Comparison of ENCODE assay signal across 16 cellular contexts in the genomic region with DNA sequence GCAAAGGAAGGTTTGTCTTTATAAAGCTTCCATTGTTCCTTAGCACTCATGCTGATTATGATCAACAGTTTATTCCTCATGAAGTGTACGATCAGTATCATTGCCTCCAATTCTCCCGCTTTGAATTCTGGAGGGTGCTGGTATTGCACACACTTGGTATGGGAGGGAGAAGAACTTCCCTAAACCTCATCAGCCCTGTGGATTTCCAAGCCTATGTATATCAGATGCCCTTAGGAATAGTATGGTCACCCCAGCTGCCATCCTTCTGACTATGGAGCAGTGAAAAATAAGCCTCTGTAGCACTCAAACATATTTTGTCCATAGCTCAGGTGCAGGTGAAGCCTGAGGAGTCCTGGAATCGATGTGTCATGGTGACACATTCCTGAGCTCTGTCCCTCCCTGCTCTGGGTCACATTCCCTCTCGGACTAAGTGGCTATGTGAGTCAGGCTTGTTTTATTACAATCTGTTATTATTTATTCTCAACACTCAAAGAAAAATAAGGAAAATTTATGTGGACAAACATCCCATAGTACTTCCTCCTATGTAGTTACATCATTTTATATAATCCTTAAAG.
"Had no signal": no experiment of that assay in that cellular context is flagged by ENCODE, and none has a peak within 500 bp of the region (broad histone marks: within the 10 kb centered on the region; RNA-seq: fewer than 3 reads in every experiment).

No MANE protein-coding gene starts in this region.

- H3K9me3 ChIP-seq: sigmoid colon, thoracic aorta had no signal

- H3K27me3 Mint-ChIP-seq: stimulated activated naive CD8-positive, alpha-beta T cell treated with anti-CD3 and anti-CD28 coated beads, Interleukin-15, amount 100 ng/mL, for 72 hours had no signal

- H3K36me3 Mint-ChIP-seq: natural killer cell had no signal

- H3K27me3 ChIP-seq: brain microvascular endothelial cell, sigmoid colon had no signal

- DNase-seq: activated CD4-positive, alpha-beta T cell treated with anti-CD3 and anti-CD28 coated beads, Interleukin-2, amount 50 U/mL, for 1 hour; activated T-cell treated with anti-CD3 and anti-CD28 coated beads for 4 hours; amygdala; brain microvascular endothelial cell; dorsolateral prefrontal cortex; foreskin melanocyte; head of caudate nucleus; left colon; natural killer cell; sigmoid colon; stimulated activated CD4-positive, alpha-beta T cell treated with anti-CD3 and anti-CD28 coated beads, Interleukin-2, amount 100 ng/mL, for 48 hours; stimulated activated CD8-positive, alpha-beta memory T cell treated with anti-CD3 and anti-CD28 coated beads, Interleukin-4, amount 100 ng/mL, for 48 hours; stimulated activated naive CD8-positive, alpha-beta T cell treated with anti-CD3 and anti-CD28 coated beads, Interleukin-15, amount 100 ng/mL, for 72 hours; T-helper 2 cell had no signal

- H3K27ac ChIP-seq: brain microvascular endothelial cell, dorsolateral prefrontal cortex, sigmoid colon, thoracic aorta had no signal

- H3K9me3 Mint-ChIP-seq: activated naive CD4-positive, alpha-beta T cell treated with anti-CD3 and anti-CD28 coated beads, Interleukin-2, amount 50 U/mL, for 72 hours; natural killer cell; stimulated activated naive CD8-positive, alpha-beta T cell treated with anti-CD3 and anti-CD28 coated beads, Interleukin-15, amount 100 ng/mL, for 72 hours had no signal

- ATAC-seq: activated naive CD4-positive, alpha-beta T cell treated with anti-CD3 and anti-CD28 coated beads, Interleukin-2, amount 50 U/mL, for 72 hours; left colon; natural killer cell; stimulated activated naive CD8-positive, alpha-beta T cell treated with anti-CD3 and anti-CD28 coated beads, Interleukin-15, amount 100 ng/mL, for 72 hours had no signal

- H3K27ac Mint-ChIP-seq: activated naive CD4-positive, alpha-beta T cell treated with anti-CD3 and anti-CD28 coated beads, Interleukin-2, amount 50 U/mL, for 72 hours; natural killer cell had no signal

- H3K36me3 ChIP-seq: brain microvascular endothelial cell, sigmoid colon, thoracic aorta had no signal

- H3K4me3 Mint-ChIP-seq: natural killer cell; stimulated activated naive CD8-positive, alpha-beta T cell treated with anti-CD3 and anti-CD28 coated beads, Interleukin-15, amount 100 ng/mL, for 72 hours had no signal

- H3K4me3 ChIP-seq: dorsolateral prefrontal cortex, sigmoid colon, thoracic aorta had no signal
